Comparison of ENCODE assay signal across 12 cellular contexts in the genomic region with DNA sequence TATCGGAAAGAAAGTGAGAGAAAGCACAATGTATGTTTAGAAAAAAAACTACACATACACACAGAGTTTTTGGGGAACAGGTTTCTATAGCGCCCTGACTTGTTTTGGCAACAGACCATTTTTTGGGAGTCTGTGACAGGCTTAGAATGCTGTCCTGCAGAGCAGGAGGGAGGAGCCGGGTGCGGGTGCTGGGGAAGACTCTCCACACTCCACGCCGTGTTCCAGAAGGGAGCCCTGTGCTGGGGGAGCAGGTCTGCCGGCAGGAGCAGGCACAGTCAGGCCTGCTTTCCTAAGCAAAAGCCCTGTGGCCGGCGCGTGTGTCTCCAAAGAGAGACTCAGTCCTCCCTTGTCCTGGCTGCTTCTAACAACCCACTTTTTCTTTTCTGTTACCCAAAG. TPM values are rescaled to one million over a fixed set of nuclear protein-coding genes. Genes with fewer than 3 reads are reported as not detected.
A peak's percentile ranks its signal among the peaks of the same experiment; 100 is the strongest.
DNase-seq lines count a peak whose midpoint lies in the region.
"Had no signal": no experiment of that assay in that cellular context is flagged by ENCODE, and none has a peak within 500 bp of the region (broad histone marks: within the 10 kb centered on the region; RNA-seq: fewer than 3 reads in every experiment).

No MANE protein-coding gene starts in this region.

- H3K9ac ChIP-seq in NT2/D1 (ENCODE audit: insufficient read length, low read depth) = peak overlapping the region; percentile 14

- DNase-seq in NT2/D1 (ENCODE audit: low read depth, low spot score) (no peak), epithelial cell of prostate (ENCODE audit: low read depth, low spot score) (no peak), cerebellar cortex (ENCODE audit: low spot score) (no peak), immature natural killer cell (no peak), NCI-H2196 treated with DMSO at 0.1 percent for 48 hours (lab: John Stamatoyannopoulos, UW; ENCODE audit: unreplicated experiment) (no peak), SK-N-DZ (ENCODE audit: low spot score) (no peak)
- DNase-seq: activated CD4-positive, CD25-positive, alpha-beta regulatory T cell; activated naive CD4-positive, alpha-beta T cell; naive thymus-derived CD8-positive, alpha-beta T cell; PC-3 had no signal

- peaks cover 40% of the 10 kb centered on the region for H3K4me1 ChIP-seq in NT2/D1 (ENCODE audit: insufficient read depth, insufficient read length)
- peaks cover 43% of the 10 kb centered on the region for H3K4me1 ChIP-seq in mesodermal cell (ENCODE audit: control insufficient read depth, insufficient read depth, low read length, poor library complexity, severe bottlenecking)

- H3K36me3 ChIP-seq in NT2/D1 (ENCODE audit: insufficient read depth, insufficient read length, low read length) (peaks cover 96% of the 10 kb centered on the region), mesodermal cell (ENCODE audit: control insufficient read depth, insufficient read depth, low read length) (peaks cover 12% of the 10 kb centered on the region)

- no peaks in the 10 kb centered on the region for H3K9me3 Mint-ChIP-seq in immature natural killer cell
- H3K9me3 Mint-ChIP-seq: naive thymus-derived CD8-positive, alpha-beta T cell had no signal

- peaks cover 8 to 12% (median 9%) of the 10 kb centered on the region in 3 donors for H3K27me3 Mint-ChIP-seq in immature natural killer cell (ENCODE audit: low read depth in 3 of 3)
- H3K27me3 Mint-ChIP-seq: naive thymus-derived CD8-positive, alpha-beta T cell had no signal

- no peak overlapping the region for H3K4me3 ChIP-seq in NT2/D1 (ENCODE audit: insufficient read length, low read depth)
- no peak overlapping the region for H3K4me3 ChIP-seq in mesodermal cell (ENCODE audit: extremely low read depth, insufficient read depth, low read length, poor library complexity, severe bottlenecking)

- H3K4me3 Mint-ChIP-seq in immature natural killer cell = no peak overlapping the region

- H3K4me1 Mint-ChIP-seq in immature natural killer cell = peaks cover 18 to 19% of the 10 kb centered on the region in 2 donors

- H3K9me3 ChIP-seq in NT2/D1 (ENCODE audit: insufficient read depth, low read length) = no peaks in the 10 kb centered on the region
- H3K9me3 ChIP-seq in mesodermal cell (ENCODE audit: control insufficient read depth, low read length) = no peaks in the 10 kb centered on the region

- peak overlapping the region; percentile 99 for H3K27ac ChIP-seq in epithelial cell of prostate
- peak overlapping the region; percentile 53 for H3K27ac ChIP-seq in mesodermal cell (ENCODE audit: low read depth, low read length, severe bottlenecking)
- peak overlapping the region; percentile 99 for H3K27ac ChIP-seq in temporal lobe (ENCODE audit: low read depth, low read length)

- no peak overlapping the region for H3K27ac Mint-ChIP-seq in immature natural killer cell

- 87 to 88% methylated on average over 6 to 7 of the region's 10 CpGs for WGBS in mesodermal cell (ENCODE audit: insufficient coverage in 2 of 2), 2 experiments

- no peaks in the 10 kb centered on the region for H3K27me3 ChIP-seq in NT2/D1 (ENCODE audit: insufficient read depth, insufficient read length)

- no peaks in the 10 kb centered on the region for H3K36me3 Mint-ChIP-seq in immature natural killer cell
- H3K36me3 Mint-ChIP-seq: naive thymus-derived CD8-positive, alpha-beta T cell had no signal

RNA-seq across cellular contexts. Expression of a gene that starts 26.5 kb away (rescaled TPM):
- polyA plus RNA-seq in mesodermal cell (2013, experiment 1 of 2) = 83.6 TPM
- 66.9 TPM for polyA plus RNA-seq in mesodermal cell (2013, experiment 2 of 2)
- 22.1 TPM for total RNA-seq in temporal lobe
- polyA plus RNA-seq in immature natural killer cell = 1 to 10 TPM; 2.1 to 9.8 (median 5.1) TPM
- polyA plus RNA-seq in SK-N-DZ (2014; cell fraction: cytosol; rRNA removed) = 108 and 135 TPM in 2 replicates
- polyA plus RNA-seq in SK-N-DZ (2014; cell fraction: nucleus; rRNA removed) = 46.5 and 66.6 TPM in 2 replicates
